Comparison of ENCODE assay signal across 8 cellular contexts in genomic region chr2:182553483-182553882, GRCh38.
DNase-seq lines count a peak whose midpoint lies in the region; ATAC-seq, FAIRE-seq and TF ChIP-seq lines count a peak whose summit lies in the region.
"Had no signal": no experiment of that assay in that cellular context is flagged by ENCODE, and none has a peak within 500 bp of the region (broad histone marks: within the 10 kb centered on the region; RNA-seq: fewer than 3 reads in every experiment).

No MANE protein-coding gene starts in this region.

- no peaks in the 10 kb centered on the region for H3K79me2 ChIP-seq in HepG2 (ENCODE audit: insufficient read depth, low read length)

- H3K9ac ChIP-seq in HepG2 (ENCODE audit: insufficient read depth, low read depth, low read length) = no peak overlapping the region
- H3K9ac ChIP-seq in endodermal cell (ENCODE audit: extremely low read depth, low read length, poor library complexity, severe bottlenecking) = no peak overlapping the region

- no peaks in the 10 kb centered on the region for H4K20me1 ChIP-seq in HepG2 (ENCODE audit: insufficient read depth, low read length)

- H3K4me1 ChIP-seq in HepG2 (ENCODE audit: insufficient read depth, low read length) (no peaks in the 10 kb centered on the region), endodermal cell (ENCODE audit: control insufficient read depth, insufficient read depth, low read length) (no peaks in the 10 kb centered on the region)

- TF ChIP-seq RAD21 in HepG2 (CRISPR knock-in tag; IDR thresholded peaks at IDR 0.05) = no peak

- no peak for FAIRE-seq in HepG2 (lab: Jason Lieb, UNC)

- H3K27me3 Mint-ChIP-seq in endodermal cell (ENCODE audit: insufficient read depth) = no peaks in the 10 kb centered on the region

- H3K9me3 Mint-ChIP-seq in endodermal cell = no peaks in the 10 kb centered on the region

- TF ChIP-seq EP300 in HepG2 (IDR thresholded peaks at IDR 0.05; ENCODE audit: low read depth in 2 of 2, low read length in 2 of 2) (no peak), HepG2 (CRISPR knock-in tag; IDR thresholded peaks at IDR 0.05; ENCODE audit: borderline replicate concordance) (no peak)

- H3K27me3 ChIP-seq in HepG2 (ENCODE audit: control insufficient read depth in 1 of 2, insufficient read depth in 2 of 2, low read length in 2 of 2) (peaks cover 2 to 5% of the 10 kb centered on the region in 2 experiments; a peak in 1 of 5 replicates), endodermal cell (ENCODE audit: control insufficient read depth, insufficient read depth, low read length, poor library complexity, severe bottlenecking) (no peaks in the 10 kb centered on the region)

- H3K27ac Mint-ChIP-seq in endodermal cell = no peak overlapping the region
- H3K27ac Mint-ChIP-seq: naive thymus-derived CD4-positive, alpha-beta T cell had no signal

- BruUV-seq in HepG2 (replicated peaks; lab: Mats Ljungman, UMichigan) = no TSS peak

- in situ Hi-C loops in HepG2 (cut with HindIII; ENCODE audit: extremely low pct_ligation_motif_present, low pct_unique_long_range_greater_than_20kb) = no loop called here

- H3K4me3 ChIP-seq in HepG2 (replicated peaks in 1 of 3; ENCODE audit: insufficient read depth in 1 of 3, low read depth in 2 of 3, low read length in 3 of 3) (no peak overlapping the region), endodermal cell (ENCODE audit: low read length) (no peak overlapping the region)

- H3K4me1 Mint-ChIP-seq in endodermal cell = peaks cover 3% of the 10 kb centered on the region

- H3K27ac ChIP-seq in HepG2 (ENCODE audit: extremely low read length, insufficient read depth, low read length) (no peak overlapping the region), endodermal cell (ENCODE audit: low read depth, low read length) (no peak overlapping the region)

- no peaks in the 10 kb centered on the region for H3K36me3 ChIP-seq in HepG2 (replicated peaks in 1 of 2; ENCODE audit: control insufficient read depth in 1 of 2, insufficient read depth in 2 of 2, low read length in 2 of 2)
- no peaks in the 10 kb centered on the region for H3K36me3 ChIP-seq in endodermal cell (ENCODE audit: control insufficient read depth, insufficient read depth, low read length)

- no peak overlapping the region for H3K4me3 Mint-ChIP-seq in endodermal cell
- H3K4me3 Mint-ChIP-seq: naive thymus-derived CD4-positive, alpha-beta T cell had no signal

- no peaks in the 10 kb centered on the region for H3K36me3 Mint-ChIP-seq in endodermal cell (ENCODE audit: low read depth)
- H3K36me3 Mint-ChIP-seq: naive thymus-derived CD4-positive, alpha-beta T cell had no signal

- intact Hi-C loops in HepG2 (cut with micrococcal nuclease; ENCODE audit: unreplicated experiment) = no loop called here

- CTCF ChIA-PET in HepG2 (lab: Yijun Ruan, JAX; ENCODE audit: low intra/inter-chr PET ratio, low total read pairs) = no interaction called here

- POLR2A ChIA-PET in HepG2 (lab: Yijun Ruan, JAX) = no interaction called here

- DNase-seq in GM19240 (ENCODE audit: insufficient read length, low spot score) (peak; percentile 13), superior temporal gyrus (ENCODE audit: extremely low spot score) (peak; percentile 37), HepG2 (ENCODE audit: low spot score) (no peak), endodermal cell (no peak)
- DNase-seq in activated CD4-positive, alpha-beta T cell treated with anti-CD3 and anti-CD28 coated beads, Interleukin-2, amount 50 U/mL, for 48 hours = no peak
- DNase-seq: naive thymus-derived CD4-positive, alpha-beta T cell had no signal

- TF ChIP-seq POLR2A in HepG2 (IDR thresholded peaks at IDR 0.05; ENCODE audit: insufficient read depth in 1 of 2, low read depth in 2 of 2, low read length in 2 of 2) = no peak

- H3K9me3 ChIP-seq in HepG2 (ENCODE audit: low read length) (no peaks in the 10 kb centered on the region), endodermal cell (ENCODE audit: control insufficient read depth, low read length) (no peaks in the 10 kb centered on the region)

- TF ChIP-seq CTCF in HepG2 (CRISPR knock-in tag; IDR thresholded peaks at IDR 0.05) = no peak
- no peak for TF ChIP-seq CTCF in endodermal cell (conservative IDR thresholded peaks at IDR 0.05)

- H3K4me2 ChIP-seq in HepG2 (ENCODE audit: low read depth, low read length) = no peak overlapping the region

- 3% methylated on average over 2 of the region's 2 CpGs for WGBS in HepG2 (ENCODE audit: low lambda C conversion rate)
- whole genome bisulfite sequencing in endodermal cell (ENCODE audit: insufficient coverage in 1 of 2, insufficient read length in 1 of 2), 2 experiments = 80 to 96% methylated on average over 2 of the region's 2 CpGs

- no peak overlapping the region for H2AFZ ChIP-seq in HepG2 (ENCODE audit: low read length)

- ATAC-seq in HG02759 (IDR thresholded peaks at IDR 0.05; ENCODE audit: unreplicated experiment) = peak; percentile 100
- peak; percentile 98 for ATAC-seq in HG03521 (IDR thresholded peaks at IDR 0.05; ENCODE audit: unreplicated experiment)
- ATAC-seq in HepG2 = no peak
- ATAC-seq: naive thymus-derived CD4-positive, alpha-beta T cell had no signal

TF ChIP-seq in HepG2, 621 proteins besides CTCF, POLR2A, EP300 and RAD21 (continues in another document):
- no peak for TF ChIP-seq ZNF414 (CRISPR knock-in tag; IDR thresholded peaks at IDR 0.05)
- no peak for TF ChIP-seq ZNF746 (CRISPR knock-in tag; IDR thresholded peaks at IDR 0.05)
- TF ChIP-seq ZBTB49 (CRISPR knock-in tag; IDR thresholded peaks at IDR 0.05; ENCODE audit: borderline replicate concordance) = no peak
- no peak for TF ChIP-seq TRIM24 (CRISPR knock-in tag; IDR thresholded peaks at IDR 0.05)
- no peak for TF ChIP-seq TGIF2 (CRISPR knock-in tag; IDR thresholded peaks at IDR 0.05)
- no peak for TF ChIP-seq ZNF652 (CRISPR knock-in tag; IDR thresholded peaks at IDR 0.05; ENCODE audit: borderline replicate concordance, low read depth)
- no peak for TF ChIP-seq SP4 (CRISPR knock-in tag; IDR thresholded peaks at IDR 0.05)
- TF ChIP-seq SIX1 (CRISPR knock-in tag; IDR thresholded peaks at IDR 0.05; ENCODE audit: borderline replicate concordance) = no peak
- TF ChIP-seq MXD4 (CRISPR knock-in tag; IDR thresholded peaks at IDR 0.05) = no peak
- TF ChIP-seq ZFP41 (CRISPR knock-in tag; IDR thresholded peaks at IDR 0.05; ENCODE audit: borderline replicate concordance) = no peak
- TF ChIP-seq AFF4 (CRISPR knock-in tag; IDR thresholded peaks at IDR 0.05) = no peak

Comparison
In these comparisons a context has a peak if more than half of its experiments do, and no peak if none do; other contexts are left out.
1. DNase-seq: peak in GM19240 (single experiment) and superior temporal gyrus (single experiment); none in HepG2 (single experiment), endodermal cell (single experiment) and activated CD4-positive, alpha-beta T cell treated with anti-CD3 and anti-CD28 coated beads, Interleukin-2, amount 50 U/mL, for 48 hours (0 of 2).